In genomic region chr21:20016431-20017005, GRCh38 we compare ENCODE assay signal across 29 cellular contexts.
A peak's percentile ranks its signal among the peaks of the same experiment; 100 is the strongest.
DNase-seq lines count a peak whose midpoint lies in the region; ATAC-seq and TF ChIP-seq lines count a peak whose summit lies in the region.
"Had no signal": no experiment of that assay in that cellular context is flagged by ENCODE, and none has a peak within 500 bp of the region (broad histone marks: within the 10 kb centered on the region; RNA-seq: fewer than 3 reads in every experiment).

No MANE protein-coding gene starts in this region.

- POLR2A ChIA-PET in PC-3 (lab: Charles Lee; ENCODE audit: unreplicated experiment), result no interaction called here

- H3K9me3 ChIP-seq in PC-3 (ENCODE audit: low read length) (0 out of 2 replicates have a peak, but pooled peaks cover 11% of the 10 kb centered on the region), iPS-20b (ENCODE audit: insufficient read depth, low read depth, low read length) (no peaks in the 10 kb centered on the region)
- H3K9me3 ChIP-seq: BE2C, MG63, SJSA1 had no signal

- intact Hi-C loops in PC-3 (cut with micrococcal nuclease), result no loop called here

- no peak for TF ChIP-seq CTCF in PC-3 (conservative IDR thresholded peaks at IDR 0.05; ENCODE audit: low read depth, low read length)

- no peak for ATAC-seq in PC-3
- ATAC-seq in GM21526 (IDR thresholded peaks at IDR 0.05; ENCODE audit: low FRiP score, unreplicated experiment), result no peak
- no peak for ATAC-seq in stimulated activated effector memory CD8-positive, alpha-beta T cell treated with anti-CD3 and anti-CD28 coated beads, Interleukin-12 subunit alpha, Interleukin-12 subunit beta, amount 100 ng/mL, for 72 hours
- ATAC-seq in GM18909 (IDR thresholded peaks at IDR 0.05; ENCODE audit: poor library complexity, unreplicated experiment), result no peak
- ATAC-seq: Right ventricle myocardium inferior had no signal

- no peaks in the 10 kb centered on the region for H3K36me3 Mint-ChIP-seq in stimulated activated effector memory CD8-positive, alpha-beta T cell treated with anti-CD3 and anti-CD28 coated beads, Interleukin-12 subunit alpha, Interleukin-12 subunit beta, amount 100 ng/mL, for 72 hours
- H3K36me3 Mint-ChIP-seq: CD14-positive monocyte; CD8-positive, alpha-beta memory T cell had no signal

- no peak overlapping the region for H3K9ac ChIP-seq in PC-3 (ENCODE audit: low read length)
- H3K9ac ChIP-seq in iPS-20b (ENCODE audit: low read depth, low read length), result no peak overlapping the region
- H3K9ac ChIP-seq: GM23248 had no signal

- H2AFZ ChIP-seq in PC-3 (ENCODE audit: low read length), result peak overlapping the region; percentile 27; the same call in 1 of the 2 replicates
- H2AFZ ChIP-seq: GM23248, PC-9 had no signal

- H4K20me1 ChIP-seq in PC-3 (ENCODE audit: low read length), result no peaks in the 10 kb centered on the region

- H3K27me3 ChIP-seq in PC-3 (ENCODE audit: low read length) (no peaks in the 10 kb centered on the region; the same call in 1 of the 2 replicates), iPS-20b (ENCODE audit: insufficient read depth, low read length) (no peaks in the 10 kb centered on the region)
- H3K27me3 ChIP-seq: BE2C, MG63, SJSA1 had no signal

- BruUV-seq in PC-3 (replicated peaks; lab: Mats Ljungman, UMichigan), result no TSS peak

- no peak overlapping the region for H3K27ac ChIP-seq in PC-3 (ENCODE audit: low read length)
- H3K27ac ChIP-seq in iPS-20b (ENCODE audit: low read length), result peak overlapping the region; percentile 68
- H3K27ac ChIP-seq: GM23248, PC-9, SJSA1 had no signal

- no peak overlapping the region for H3K4me3 ChIP-seq in PC-3 (ENCODE audit: low read length)
- no peak overlapping the region for H3K4me3 ChIP-seq in iPS-20b (ENCODE audit: low read length)
- H3K4me3 ChIP-seq: GM23248, MG63, PC-9, SJSA1 had no signal

- H3K79me2 ChIP-seq in PC-3 (ENCODE audit: low read length), result no peaks in the 10 kb centered on the region

- H3K4me1 Mint-ChIP-seq in stimulated activated effector memory CD8-positive, alpha-beta T cell treated with anti-CD3 and anti-CD28 coated beads, Interleukin-12 subunit alpha, Interleukin-12 subunit beta, amount 100 ng/mL, for 72 hours, result no peaks in the 10 kb centered on the region
- H3K4me1 Mint-ChIP-seq: CD14-positive monocyte; CD8-positive, alpha-beta memory T cell had no signal

- no peaks in the 10 kb centered on the region for H3K9me2 ChIP-seq in PC-3 (replicated peaks; ENCODE audit: low read length)

- no peak overlapping the region for H3K4me3 Mint-ChIP-seq in stimulated activated effector memory CD8-positive, alpha-beta T cell treated with anti-CD3 and anti-CD28 coated beads, Interleukin-12 subunit alpha, Interleukin-12 subunit beta, amount 100 ng/mL, for 72 hours
- H3K4me3 Mint-ChIP-seq: CD14-positive monocyte; CD8-positive, alpha-beta memory T cell had no signal

- no peaks in the 10 kb centered on the region for H3K36me3 ChIP-seq in PC-3 (ENCODE audit: low read depth, low read length)
- H3K36me3 ChIP-seq in iPS-20b (ENCODE audit: insufficient read depth, low read depth, low read length), result no peaks in the 10 kb centered on the region
- H3K36me3 ChIP-seq: BE2C, MG63, SJSA1 had no signal

- H3K27ac Mint-ChIP-seq in stimulated activated effector memory CD8-positive, alpha-beta T cell treated with anti-CD3 and anti-CD28 coated beads, Interleukin-12 subunit alpha, Interleukin-12 subunit beta, amount 100 ng/mL, for 72 hours, result no peak overlapping the region
- H3K27ac Mint-ChIP-seq: CD14-positive monocyte; CD8-positive, alpha-beta memory T cell had no signal

- DNase-seq in NCI-H345 (lab: John Stamatoyannopoulos, UW) (peak; percentile 13), NCI-H345 treated with DMSO at 0.1 percent for 48 hours (lab: John Stamatoyannopoulos, UW; ENCODE audit: unreplicated experiment) (no peak), PC-3 (no peak), NCI-H526 (lab: John Stamatoyannopoulos, UW) (no peak)
- DNase-seq in stimulated activated effector memory CD8-positive, alpha-beta T cell treated with anti-CD3 and anti-CD28 coated beads, Interleukin-12 subunit alpha, Interleukin-12 subunit beta, amount 100 ng/mL, for 72 hours (ENCODE audit: low spot score in 2 of 2), result no peak
- DNase-seq: 8988T; ACHN; BE2C; CD8-positive, alpha-beta memory T cell; DMS 273 treated with DMSO at 0.1 percent for 48 hours; DMS79; EL; GF-D8; GM23248; KG1; MG63; NCI-H1105 treated with DMSO at 0.1 percent for 48 hours; NCI-H146; NCI-H2029; NCI-H2227 treated with DMSO at 0.1 percent for 48 hours; NCI-H510A treated with DMSO at 0.1 percent for 48 hours; NCI-H748 treated with DMSO at 0.1 percent for 48 hours; PC-9 had no signal

- H3K9me3 Mint-ChIP-seq in stimulated activated effector memory CD8-positive, alpha-beta T cell treated with anti-CD3 and anti-CD28 coated beads, Interleukin-12 subunit alpha, Interleukin-12 subunit beta, amount 100 ng/mL, for 72 hours, result peaks cover 4% of the 10 kb centered on the region

- CTCF ChIA-PET in PC-3 (lab: Charles Lee), result no interaction called here

- no peaks in the 10 kb centered on the region for H3K4me1 ChIP-seq in PC-3 (ENCODE audit: insufficient read depth, low read length)
- peaks cover 20% of the 10 kb centered on the region; the same call in 1 of the 2 replicates for H3K4me1 ChIP-seq in iPS-20b (ENCODE audit: insufficient read depth, low read length)
- H3K4me1 ChIP-seq: SJSA1 had no signal

- no peaks in the 10 kb centered on the region for H3F3A ChIP-seq in PC-3 (ENCODE audit: low read length, unreplicated experiment)

- no peak overlapping the region for H3K4me2 ChIP-seq in PC-3 (ENCODE audit: low read length)
- H3K4me2 ChIP-seq: PC-9 had no signal
